Comparison of ENCODE assay signal across 8 cellular contexts in genomic region chr17:20155258-20156195, GRCh38.
DNase-seq lines count a peak whose midpoint lies in the region; ATAC-seq and TF ChIP-seq lines count a peak whose summit lies in the region.

No MANE protein-coding gene starts in this region.

- H3K27ac ChIP-seq in GM23338 (ENCODE audit: low read depth) (peak overlapping the region; percentile 96), neural cell (ENCODE audit: low read length) (peak overlapping the region; percentile 72)

- H3K4me3 Mint-ChIP-seq in GM23338, result no peak overlapping the region
- no peak overlapping the region for H3K4me3 Mint-ChIP-seq in stimulated activated naive CD8-positive, alpha-beta T cell treated with anti-CD3 and anti-CD28 coated beads, Interleukin-15, amount 100 ng/mL, for 72 hours

- peak; percentile 95 for DNase-seq in EH (ENCODE audit: low read depth)
- peak; percentile 99 for DNase-seq in GM23338 (ENCODE audit: low spot score)
- DNase-seq in LHCN-M2 (ENCODE audit: low read depth), result peak; percentile 87
- DNase-seq in SHP77 (lab: John Stamatoyannopoulos, UW), result peak; percentile 100
- DNase-seq in activated gamma-delta T cell treated with Interleukin-2 at 50 U/mL for 16 hours, result peak; percentile 95
- peak; percentile 82 to 92 for DNase-seq in foreskin fibroblast
- peak; percentile 93 to 96 for DNase-seq in stimulated activated naive CD8-positive, alpha-beta T cell treated with anti-CD3 and anti-CD28 coated beads, Interleukin-15, amount 100 ng/mL, for 72 hours

- TF ChIP-seq CTCF in GM23338 (conservative IDR thresholded peaks at IDR 0.05; ENCODE audit: low read depth in 2 of 2), result no peak
- no peak for TF ChIP-seq CTCF in foreskin fibroblast (IDR thresholded peaks at IDR 0.05; ENCODE audit: low read depth, low read length)
- TF ChIP-seq CTCF in neural cell (IDR thresholded peaks at IDR 0.05; ENCODE audit: poor library complexity, severe bottlenecking), result peak; percentile 51

- no peaks in the 10 kb centered on the region; the same call in 1 of the 2 replicates for H3K36me3 ChIP-seq in GM23338 (ENCODE audit: insufficient read depth)
- H3K36me3 ChIP-seq in neural cell (ENCODE audit: insufficient read depth, low read length), result no peaks in the 10 kb centered on the region

- 0 out of 2 replicates have a peak overlapping the region, but pooled peaks have one; percentile 85 for H2AFZ ChIP-seq in GM23338
- H2AFZ ChIP-seq in neural cell (ENCODE audit: low read depth, low read length), result peak overlapping the region; percentile 30

- no peak overlapping the region for H3K27ac Mint-ChIP-seq in GM23338
- H3K27ac Mint-ChIP-seq in stimulated activated naive CD8-positive, alpha-beta T cell treated with anti-CD3 and anti-CD28 coated beads, Interleukin-15, amount 100 ng/mL, for 72 hours, result peak overlapping the region; percentile 3 to 73

- peaks cover 7% of the 10 kb centered on the region for H3F3A ChIP-seq in GM23338 (replicated peaks; ENCODE audit: low read depth)
- H3F3A ChIP-seq in neural cell (ENCODE audit: insufficient read depth, low read length, poor library complexity, severe bottlenecking), result no peaks in the 10 kb centered on the region

- H3K9me2 ChIP-seq in GM23338 (ENCODE audit: insufficient read depth) (no peaks in the 10 kb centered on the region), neural cell (ENCODE audit: insufficient read depth, low read length) (no peaks in the 10 kb centered on the region)

- H3K27me3 Mint-ChIP-seq in GM23338 (ENCODE audit: insufficient read depth, low read depth, poor library complexity), result peaks cover 5% of the 10 kb centered on the region
- peaks cover 21% of the 10 kb centered on the region for H3K27me3 Mint-ChIP-seq in stimulated activated naive CD8-positive, alpha-beta T cell treated with anti-CD3 and anti-CD28 coated beads, Interleukin-15, amount 100 ng/mL, for 72 hours

- ATAC-seq in GM23338, result peak; percentile 92
- peak; percentile 97 for ATAC-seq in stimulated activated naive CD8-positive, alpha-beta T cell treated with anti-CD3 and anti-CD28 coated beads, Interleukin-15, amount 100 ng/mL, for 72 hours

- peaks cover 25% of the 10 kb centered on the region for H3K4me1 Mint-ChIP-seq in GM23338
- H3K4me1 Mint-ChIP-seq in stimulated activated naive CD8-positive, alpha-beta T cell treated with anti-CD3 and anti-CD28 coated beads, Interleukin-15, amount 100 ng/mL, for 72 hours, result peaks cover 6% of the 10 kb centered on the region

- H4K20me1 ChIP-seq in GM23338 (replicated peaks; ENCODE audit: insufficient read depth), result peaks cover 34% of the 10 kb centered on the region
- H4K20me1 ChIP-seq in neural cell (ENCODE audit: insufficient read depth), result no peaks in the 10 kb centered on the region

- H3K27me3 ChIP-seq in GM23338 (ENCODE audit: insufficient read depth) (peaks cover 5% of the 10 kb centered on the region; the same call in 1 of the 2 replicates), neural cell (ENCODE audit: insufficient read depth, low read depth, low read length) (no peaks in the 10 kb centered on the region)

- peak overlapping the region; percentile 81 for H3K9ac ChIP-seq in neural cell (ENCODE audit: low read length)

- peak; percentile 34 for TF ChIP-seq EP300 in neural cell (conservative IDR thresholded peaks at IDR 0.05; ENCODE audit: poor library complexity, severe bottlenecking)

- H3K4me2 ChIP-seq in GM23338 (peak overlapping the region; percentile 100), neural cell (ENCODE audit: low read length) (peak overlapping the region; percentile 73)

- H3K9me3 ChIP-seq in neural cell (ENCODE audit: low read length), result no peaks in the 10 kb centered on the region

- peaks cover 41% of the 10 kb centered on the region for H3K4me1 ChIP-seq in GM23338 (ENCODE audit: insufficient read depth)

- peak overlapping the region; percentile 99 for H3K4me3 ChIP-seq in GM23338
- peak overlapping the region; percentile 51 to 65 for H3K4me3 ChIP-seq in foreskin fibroblast (ENCODE audit: low read depth in 1 of 2, low read length in 2 of 2)
- peak overlapping the region; percentile 93 for H3K4me3 ChIP-seq in neural cell (ENCODE audit: low read length)

- peaks cover 13% of the 10 kb centered on the region for H3K36me3 Mint-ChIP-seq in GM23338 (ENCODE audit: low read depth)

- peaks cover 40% of the 10 kb centered on the region for H3K79me2 ChIP-seq in GM23338 (replicated peaks; ENCODE audit: insufficient read depth)
- H3K79me2 ChIP-seq in neural cell (replicated peaks; ENCODE audit: insufficient read depth, low read length), result peaks cover 39% of the 10 kb centered on the region

- no peak for TF ChIP-seq RAD21 in neural cell (conservative IDR thresholded peaks at IDR 0.05)

- no peaks in the 10 kb centered on the region; the same call in 2 of the 3 replicates for H3K9me3 Mint-ChIP-seq in GM23338
- no peaks in the 10 kb centered on the region for H3K9me3 Mint-ChIP-seq in stimulated activated naive CD8-positive, alpha-beta T cell treated with anti-CD3 and anti-CD28 coated beads, Interleukin-15, amount 100 ng/mL, for 72 hours

TF ChIP-seq in GM23338, 12 proteins besides CTCF, POLR2A, EP300 and RAD21 (continues in another document):
- no peak for TF ChIP-seq STAT1 (IDR thresholded peaks at IDR 0.05; ENCODE audit: unreplicated experiment)
- TF ChIP-seq NANOG (IDR thresholded peaks at IDR 0.05; ENCODE audit: borderline replicate concordance), result no peak
- TF ChIP-seq CREB1 (CRISPR knock-in tag; IDR thresholded peaks at IDR 0.05; ENCODE audit: low read depth), result 0 out of 2 replicates have a peak, but pooled peaks have one; percentile 33
- TF ChIP-seq EZH2phosphoT487 (IDR thresholded peaks at IDR 0.05; ENCODE audit: unreplicated experiment), result no peak

TF ChIP-seq in neural cell, 6 proteins besides CTCF, POLR2A, EP300 and RAD21:
- TF ChIP-seq TAF1 (IDR thresholded peaks at IDR 0.05; ENCODE audit: low read depth) (no peak), MXI1 (conservative IDR thresholded peaks at IDR 0.05; ENCODE audit: poor library complexity, severe bottlenecking) (no peak), POLR2AphosphoS5 (IDR thresholded peaks at IDR 0.05) (peak; percentile 88), SMC3 (conservative IDR thresholded peaks at IDR 0.05; ENCODE audit: poor library complexity) (no peak), EZH2 (IDR thresholded peaks at IDR 0.05; ENCODE audit: borderline replicate concordance, insufficient read depth, low read length, poor library complexity, severe bottlenecking) (no peak)
- TF ChIP-seq, protein P1, sequence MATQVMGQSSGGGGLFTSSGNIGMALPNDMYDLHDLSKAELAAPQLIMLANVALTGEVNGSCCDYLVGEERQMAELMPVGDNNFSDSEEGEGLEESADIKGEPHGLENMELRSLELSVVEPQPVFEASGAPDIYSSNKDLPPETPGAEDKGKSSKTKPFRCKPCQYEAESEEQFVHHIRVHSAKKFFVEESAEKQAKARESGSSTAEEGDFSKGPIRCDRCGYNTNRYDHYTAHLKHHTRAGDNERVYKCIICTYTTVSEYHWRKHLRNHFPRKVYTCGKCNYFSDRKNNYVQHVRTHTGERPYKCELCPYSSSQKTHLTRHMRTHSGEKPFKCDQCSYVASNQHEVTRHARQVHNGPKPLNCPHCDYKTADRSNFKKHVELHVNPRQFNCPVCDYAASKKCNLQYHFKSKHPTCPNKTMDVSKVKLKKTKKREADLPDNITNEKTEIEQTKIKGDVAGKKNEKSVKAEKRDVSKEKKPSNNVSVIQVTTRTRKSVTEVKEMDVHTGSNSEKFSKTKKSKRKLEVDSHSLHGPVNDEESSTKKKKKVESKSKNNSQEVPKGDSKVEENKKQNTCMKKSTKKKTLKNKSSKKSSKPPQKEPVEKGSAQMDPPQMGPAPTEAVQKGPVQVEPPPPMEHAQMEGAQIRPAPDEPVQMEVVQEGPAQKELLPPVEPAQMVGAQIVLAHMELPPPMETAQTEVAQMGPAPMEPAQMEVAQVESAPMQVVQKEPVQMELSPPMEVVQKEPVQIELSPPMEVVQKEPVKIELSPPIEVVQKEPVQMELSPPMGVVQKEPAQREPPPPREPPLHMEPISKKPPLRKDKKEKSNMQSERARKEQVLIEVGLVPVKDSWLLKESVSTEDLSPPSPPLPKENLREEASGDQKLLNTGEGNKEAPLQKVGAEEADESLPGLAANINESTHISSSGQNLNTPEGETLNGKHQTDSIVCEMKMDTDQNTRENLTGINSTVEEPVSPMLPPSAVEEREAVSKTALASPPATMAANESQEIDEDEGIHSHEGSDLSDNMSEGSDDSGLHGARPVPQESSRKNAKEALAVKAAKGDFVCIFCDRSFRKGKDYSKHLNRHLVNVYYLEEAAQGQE (IDR thresholded peaks at IDR 0.05; ENCODE audit: borderline replicate concordance), result peak; percentile 68

Comparison
In these comparisons a context has a peak if more than half of its experiments do, and no peak if none do; other contexts are left out.
1. Peak in every context shown above with its lines: DNase-seq, ATAC-seq, H3K4me3 ChIP-seq and H3K27ac ChIP-seq.